13 cellular contexts compared by ENCODE assay signal in the genomic region with DNA sequence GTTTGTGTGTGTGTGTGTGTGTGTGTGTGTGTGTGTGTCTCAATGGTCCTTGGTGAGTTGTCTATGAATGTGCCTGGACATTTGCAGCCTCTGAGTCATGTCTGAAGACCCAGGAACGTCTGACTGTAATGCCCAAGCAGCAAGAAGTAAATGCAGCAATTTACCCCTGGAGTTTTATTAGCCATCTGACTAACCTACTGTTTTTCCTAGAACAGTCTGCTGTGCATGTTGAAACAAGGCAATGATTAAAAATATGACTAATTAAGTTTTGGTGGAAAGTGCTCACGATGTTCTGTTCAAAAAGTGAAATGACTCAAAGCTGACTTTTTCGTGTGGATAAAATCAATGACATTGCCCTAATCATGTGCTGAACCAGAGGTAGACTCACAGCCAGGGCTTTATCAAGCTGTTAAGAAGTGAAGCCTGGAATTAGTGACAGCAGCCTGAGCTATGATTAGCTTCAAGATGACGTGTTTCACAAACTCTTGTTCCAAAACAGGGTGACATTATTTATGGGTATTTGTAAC.
DNase-seq lines count a peak whose midpoint lies in the region; ATAC-seq and TF ChIP-seq lines count a peak whose summit lies in the region.
"Had no signal": no experiment of that assay in that cellular context is flagged by ENCODE, and none has a peak within 500 bp of the region (broad histone marks: within the 10 kb centered on the region; RNA-seq: fewer than 3 reads in every experiment).

No MANE protein-coding gene starts in this region.

- no peak overlapping the region for H3K4me3 Mint-ChIP-seq in activated T-cell treated with anti-CD3 and anti-CD28 coated beads, Interleukin-2, amount 50 U/mL, for 4 hours
- H3K4me3 Mint-ChIP-seq in activated naive CD8-positive, alpha-beta T cell treated with anti-CD3 and anti-CD28 coated beads for 36 hours = no peak overlapping the region
- H3K4me3 Mint-ChIP-seq: activated CD4-positive, alpha-beta memory T cell treated with anti-CD3 and anti-CD28 coated beads for 36 hours had no signal

- intact Hi-C loops in heart right ventricle (cut with DNase I) = loop anchor here in 2 of 10 donors (2.0 to 5.0 kb wide), 2 partner anchors 50 to 52 kb away; no protein-coding TSS in a partner anchor

- peaks cover 2% of the 10 kb centered on the region for H3K4me1 Mint-ChIP-seq in activated T-cell treated with anti-CD3 and anti-CD28 coated beads, Interleukin-2, amount 50 U/mL, for 4 hours (ENCODE audit: low read depth)
- H3K4me1 Mint-ChIP-seq in activated naive CD8-positive, alpha-beta T cell treated with anti-CD3 and anti-CD28 coated beads for 36 hours = no peaks in the 10 kb centered on the region

- WGBS in heart right ventricle, 2 donors = 12 to 21% methylated on average over 4 of the region's 4 CpGs

- no peak for TF ChIP-seq CTCF in heart right ventricle (IDR thresholded peaks at IDR 0.05)
- no peak for TF ChIP-seq CTCF in thoracic aorta (IDR thresholded peaks at IDR 0.05)

- H3K9me3 ChIP-seq in heart right ventricle (peaks cover 0 to 3% (median 0%) of the 10 kb centered on the region in 11 donors), thoracic aorta (no peaks in the 10 kb centered on the region)
- H3K9me3 ChIP-seq: BLaER1, lower lobe of right lung, thyroid gland had no signal

- H3K4me3 ChIP-seq in heart right ventricle = no peak overlapping the region
- no peak overlapping the region for H3K4me3 ChIP-seq in thoracic aorta
- H3K4me3 ChIP-seq: BLaER1, lower lobe of right lung, thyroid gland had no signal

- no peaks in the 10 kb centered on the region for H3K36me3 Mint-ChIP-seq in activated T-cell treated with anti-CD3 and anti-CD28 coated beads, Interleukin-2, amount 50 U/mL, for 4 hours (ENCODE audit: insufficient read depth)
- H3K36me3 Mint-ChIP-seq in activated naive CD8-positive, alpha-beta T cell treated with anti-CD3 and anti-CD28 coated beads for 36 hours = no peaks in the 10 kb centered on the region
- H3K36me3 Mint-ChIP-seq: activated CD4-positive, alpha-beta memory T cell treated with anti-CD3 and anti-CD28 coated beads for 36 hours had no signal

- DNase-seq in activated T-cell treated with anti-CD3 and anti-CD28 coated beads, Interleukin-2, amount 50 U/mL, for 4 hours = no peak
- no peak for DNase-seq in activated T-cell treated with anti-CD3 and anti-CD28 coated beads, Interleukin-2, amount 50 U/mL, for 1 hour
- no peak for DNase-seq in activated naive CD8-positive, alpha-beta T cell treated with anti-CD3 and anti-CD28 coated beads for 36 hours
- DNase-seq in heart right ventricle (peak in 1 of 2 donors; percentile 10), thoracic aorta (ENCODE audit: low spot score) (peak; percentile 3), DMS153 (lab: John Stamatoyannopoulos, UW) (no peak), HT-29 (ENCODE audit: low spot score) (no peak)
- DNase-seq: activated CD4-positive, alpha-beta memory T cell treated with anti-CD3 and anti-CD28 coated beads for 36 hours; IMR-90; lower lobe of right lung; thyroid gland had no signal

- H3K36me3 ChIP-seq in heart right ventricle (no peaks in the 10 kb centered on the region), thoracic aorta (no peaks in the 10 kb centered on the region)
- H3K36me3 ChIP-seq: BLaER1, lower lobe of right lung, thyroid gland had no signal

- H3K27me3 Mint-ChIP-seq in activated T-cell treated with anti-CD3 and anti-CD28 coated beads, Interleukin-2, amount 50 U/mL, for 4 hours (ENCODE audit: low read depth) = no peaks in the 10 kb centered on the region
- H3K27me3 Mint-ChIP-seq in activated naive CD8-positive, alpha-beta T cell treated with anti-CD3 and anti-CD28 coated beads for 36 hours = peaks cover 6% of the 10 kb centered on the region
- H3K27me3 Mint-ChIP-seq: activated CD4-positive, alpha-beta memory T cell treated with anti-CD3 and anti-CD28 coated beads for 36 hours had no signal

- peak; percentile 23 to 25 for ATAC-seq in activated T-cell treated with anti-CD3 and anti-CD28 coated beads, Interleukin-2, amount 50 U/mL, for 4 hours
- ATAC-seq in heart right ventricle = peak in 7 of 8 donors; percentile 78 to 99 (median 96)
- peak; percentile 75 for ATAC-seq in thoracic aorta (ENCODE audit: insufficient number of reproducible peaks, low FRiP score, low read depth)
- no peak for ATAC-seq in GM18870 (IDR thresholded peaks at IDR 0.05; ENCODE audit: unreplicated experiment)
- ATAC-seq: lower lobe of right lung had no signal

- H3K9me3 Mint-ChIP-seq in activated T-cell treated with anti-CD3 and anti-CD28 coated beads, Interleukin-2, amount 50 U/mL, for 4 hours = no peaks in the 10 kb centered on the region
- H3K9me3 Mint-ChIP-seq in activated naive CD8-positive, alpha-beta T cell treated with anti-CD3 and anti-CD28 coated beads for 36 hours = no peaks in the 10 kb centered on the region
- H3K9me3 Mint-ChIP-seq: activated CD4-positive, alpha-beta memory T cell treated with anti-CD3 and anti-CD28 coated beads for 36 hours had no signal

- H3K27me3 ChIP-seq in heart right ventricle (no peaks in the 10 kb centered on the region), thoracic aorta (replicated peaks; ENCODE audit: insufficient read depth) (no peaks in the 10 kb centered on the region)
- H3K27me3 ChIP-seq: BLaER1, thyroid gland had no signal

- H3K27ac ChIP-seq in heart right ventricle = peak overlapping the region in 9 of 10 donors; percentile 22 to 78 (median 51)
- peak overlapping the region in 1 of 2 donors; percentile 12 for H3K27ac ChIP-seq in thoracic aorta
- H3K27ac ChIP-seq: BLaER1, lower lobe of right lung, thyroid gland had no signal

- H3K27ac Mint-ChIP-seq in activated naive CD8-positive, alpha-beta T cell treated with anti-CD3 and anti-CD28 coated beads for 36 hours = peak overlapping the region; percentile 5
- H3K27ac Mint-ChIP-seq: activated CD4-positive, alpha-beta memory T cell treated with anti-CD3 and anti-CD28 coated beads for 36 hours had no signal

- H3K4me1 ChIP-seq in heart right ventricle (peaks cover 0 to 13% (median 7%) of the 10 kb centered on the region in 9 donors), thoracic aorta (ENCODE audit: control insufficient read depth in 1 of 2, low read depth in 2 of 2) (peaks cover 4 to 5% of the 10 kb centered on the region in 2 donors)
- H3K4me1 ChIP-seq: BLaER1, lower lobe of right lung, thyroid gland had no signal
